Comparison of ENCODE assay signal across 19 cellular contexts in the genomic region with DNA sequence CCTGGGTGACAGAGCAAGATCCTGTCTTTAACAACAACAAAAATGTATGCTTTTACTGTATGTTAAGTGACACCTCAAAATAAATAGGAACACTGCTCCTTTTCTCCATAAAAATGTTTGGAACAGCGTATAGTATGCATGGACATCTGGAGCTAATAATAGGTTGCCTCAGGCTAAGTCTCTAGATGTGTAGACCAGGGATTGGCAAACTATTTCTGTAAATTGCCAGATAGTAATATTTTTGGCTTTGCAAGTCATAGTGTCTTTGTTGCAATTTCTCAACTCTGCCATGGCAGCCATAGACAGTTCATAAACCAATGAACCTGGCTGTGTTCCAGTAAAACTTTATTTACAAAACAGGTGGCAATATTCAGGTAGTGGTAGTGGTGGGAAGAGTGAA.
"Had no signal": no experiment of that assay in that cellular context is flagged by ENCODE, and none has a peak within 500 bp of the region (broad histone marks: within the 10 kb centered on the region; RNA-seq: fewer than 3 reads in every experiment).

No MANE protein-coding gene starts in this region.

- H3K9me3 ChIP-seq: colonic mucosa, esophagus muscularis mucosa, mucosa of descending colon, stomach, testis, upper lobe of left lung had no signal

- H3K27me3 ChIP-seq: colonic mucosa, esophagus muscularis mucosa, testis, upper lobe of left lung had no signal

- H3K4me3 ChIP-seq: colonic mucosa, esophagus muscularis mucosa, mucosa of descending colon, stomach, testis, upper lobe of left lung had no signal

- H3K27ac ChIP-seq: colonic mucosa, esophagus muscularis mucosa, parathyroid adenoma, stomach, testis, upper lobe of left lung had no signal

- H3K36me3 ChIP-seq: colonic mucosa, esophagus muscularis mucosa, stomach, upper lobe of left lung had no signal

- DNase-seq: activated CD4-positive, alpha-beta memory T cell treated with anti-CD3 and anti-CD28 coated beads, Interleukin-2, amount 10 ng/mL, durations not matched to agents 7 days and 5 days; activated CD4-positive, alpha-beta T cell treated with anti-CD3 and anti-CD28 coated beads for 36 hours; activated gamma-delta T cell; activated T-cell treated with anti-CD3 and anti-CD28 coated beads, Interleukin-2, amount 50 U/mL, for 72 hours; amygdala; central memory CD4-positive, alpha-beta T cell; colonic mucosa; effector CD4-positive, alpha-beta T cell; mammary epithelial cell; mucosa of descending colon; naive thymus-derived CD4-positive, alpha-beta T cell; stimulated activated CD4-positive, alpha-beta T cell treated with anti-CD3 and anti-CD28 coated beads, Interleukin-12 subunit alpha, Interleukin-12 subunit beta, amount 100 ng/mL, for 4 hours; stimulated activated CD4-positive, alpha-beta T cell treated with anti-CD3 and anti-CD28 coated beads, Interleukin-2, amount 100 ng/mL, for 24 hours; stomach; T-helper 17 cell; testis; upper lobe of left lung had no signal

- H3K4me1 ChIP-seq: colonic mucosa, parathyroid adenoma, stomach, testis, upper lobe of left lung had no signal
